ENCODE assay signal across 8 cellular contexts in genomic region chr1:3775498-3776230, GRCh38.
DNase-seq lines count a peak whose midpoint lies in the region; ATAC-seq and TF ChIP-seq lines count a peak whose summit lies in the region.

No MANE protein-coding gene starts in this region.

- ATAC-seq in GM18858 (IDR thresholded peaks at IDR 0.05; ENCODE audit: unreplicated experiment), result no peak
- no peak for ATAC-seq in HG03571 (IDR thresholded peaks at IDR 0.05; ENCODE audit: unreplicated experiment)

- DNase-seq in GM03348 (ENCODE audit: low spot score), result peak; percentile 68
- peak; percentile 35 for DNase-seq in SKM-1 treated with dmso at 0.1 percent for 144 hours (lab: John Stamatoyannopoulos, UW; ENCODE audit: unreplicated experiment)
- peak; percentile 47 for DNase-seq in astrocyte of the spinal cord (ENCODE audit: low read depth, low spot score)
- peak; percentile 70 for DNase-seq in iris pigment epithelial cell (ENCODE audit: low read depth)
- DNase-seq in stimulated activated CD8-positive, alpha-beta memory T cell treated with anti-CD3 and anti-CD28 coated beads, Interleukin-7, amount 100 ng/mL, for 24 hours (ENCODE audit: low read depth), result peak; percentile 25

- in situ Hi-C loops in astrocyte of the spinal cord (cut with HindIII; ENCODE audit: low sequenced_read_pairs), result no loop called here

- H3K4me3 ChIP-seq in astrocyte of the spinal cord (ENCODE audit: low read depth, low read length), result no peak overlapping the region

- TF ChIP-seq CTCF in LNCAP (IDR thresholded peaks at IDR 0.05) (peak; percentile 63), astrocyte of the spinal cord (IDR thresholded peaks at IDR 0.05; ENCODE audit: low read depth, low read length) (peak; percentile 28)
